ENCODE assay signal across 15 cellular contexts in the genomic region with DNA sequence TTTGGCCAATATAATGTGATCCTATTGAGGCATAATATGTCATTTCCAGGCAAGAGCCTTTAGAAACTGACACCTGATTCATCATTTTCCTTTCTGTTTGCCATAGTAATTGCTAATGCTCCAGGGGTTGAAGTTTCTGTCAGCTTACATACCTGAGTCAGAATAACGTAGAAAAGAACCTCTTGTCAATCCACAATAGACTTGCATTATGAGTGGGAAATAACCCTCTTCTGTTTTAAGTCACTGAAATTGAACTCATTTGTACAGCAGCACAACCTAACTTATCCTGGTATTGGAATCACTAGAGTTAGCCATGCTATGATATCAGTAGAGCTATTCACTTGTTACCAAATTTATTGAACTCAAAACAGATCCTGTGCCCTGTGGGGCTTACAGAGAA.
DNase-seq lines count a peak whose midpoint lies in the region; ATAC-seq and FAIRE-seq lines count a peak whose summit lies in the region.
"Had no signal": no experiment of that assay in that cellular context is flagged by ENCODE, and none has a peak within 500 bp of the region (broad histone marks: within the 10 kb centered on the region; RNA-seq: fewer than 3 reads in every experiment).

No MANE protein-coding gene starts in this region.

- H3K27me3 Mint-ChIP-seq in activated T-helper 17 cell treated with anti-CD3 and anti-CD28 coated beads, Interleukin-2, amount 50 U/mL, for 72 hours, result no peaks in the 10 kb centered on the region
- H3K27me3 Mint-ChIP-seq: stimulated activated naive B cell treated with anti-CD40 and anti-IgM and Interleukin-4, amounts not matched to agents 10 μg/mL and 1 μg/mL and 100 μg/mL, for 72 hours had no signal

- DNase-seq in GM18507 (ENCODE audit: extremely low spot score, insufficient read length, low read depth) (no peak), AG08395 (ENCODE audit: low spot score) (no peak), NCI-H82 treated with DMSO at 0.1 percent for 48 hours (lab: John Stamatoyannopoulos, UW; ENCODE audit: unreplicated experiment) (no peak), NCI-H1092 (lab: John Stamatoyannopoulos, UW) (no peak)
- DNase-seq: activated CD4-positive, alpha-beta T cell treated with anti-CD3 and anti-CD28 coated beads, Interleukin-2, amount 50 U/mL, for 1 hour; C1 segment of cervical spinal cord; cerebellar nuclear complex; mesendoderm; NCI-H2081 treated with DMSO at 0.1 percent for 48 hours; NCI-H774; stimulated activated naive B cell treated with anti-CD40 and anti-IgM and Interleukin-4, amounts not matched to agents 10 μg/mL and 1 μg/mL and 100 μg/mL, for 72 hours had no signal

- peaks cover 17% of the 10 kb centered on the region for H3K4me1 Mint-ChIP-seq in activated T-helper 17 cell treated with anti-CD3 and anti-CD28 coated beads, Interleukin-2, amount 50 U/mL, for 72 hours
- H3K4me1 Mint-ChIP-seq: stimulated activated naive B cell treated with anti-CD40 and anti-IgM and Interleukin-4, amounts not matched to agents 10 μg/mL and 1 μg/mL and 100 μg/mL, for 72 hours had no signal

- ATAC-seq in GM18870 (IDR thresholded peaks at IDR 0.05; ENCODE audit: unreplicated experiment) (peak; percentile 83), HG02678 (IDR thresholded peaks at IDR 0.05; ENCODE audit: unreplicated experiment) (peak; percentile 66), HG03175 (IDR thresholded peaks at IDR 0.05; ENCODE audit: unreplicated experiment) (no peak)
- ATAC-seq in activated T-helper 17 cell treated with anti-CD3 and anti-CD28 coated beads, Interleukin-2, amount 50 U/mL, for 72 hours (replicated peaks), result peak; percentile 89

- H3K27ac Mint-ChIP-seq in activated T-helper 17 cell treated with anti-CD3 and anti-CD28 coated beads, Interleukin-2, amount 50 U/mL, for 72 hours, result peak overlapping the region; percentile 95
- H3K27ac Mint-ChIP-seq: stimulated activated naive B cell treated with anti-CD40 and anti-IgM and Interleukin-4, amounts not matched to agents 10 μg/mL and 1 μg/mL and 100 μg/mL, for 72 hours had no signal

- H3K9me3 Mint-ChIP-seq in activated T-helper 17 cell treated with anti-CD3 and anti-CD28 coated beads, Interleukin-2, amount 50 U/mL, for 72 hours, result no peaks in the 10 kb centered on the region

- peak overlapping the region; percentile 48 for H3K4me3 Mint-ChIP-seq in activated T-helper 17 cell treated with anti-CD3 and anti-CD28 coated beads, Interleukin-2, amount 50 U/mL, for 72 hours
- H3K4me3 Mint-ChIP-seq: stimulated activated naive B cell treated with anti-CD40 and anti-IgM and Interleukin-4, amounts not matched to agents 10 μg/mL and 1 μg/mL and 100 μg/mL, for 72 hours had no signal

- peaks cover 5% of the 10 kb centered on the region for H3K36me3 Mint-ChIP-seq in activated T-helper 17 cell treated with anti-CD3 and anti-CD28 coated beads, Interleukin-2, amount 50 U/mL, for 72 hours (ENCODE audit: low read depth)
- H3K36me3 Mint-ChIP-seq: stimulated activated naive B cell treated with anti-CD40 and anti-IgM and Interleukin-4, amounts not matched to agents 10 μg/mL and 1 μg/mL and 100 μg/mL, for 72 hours had no signal

- peak; percentile 60 for FAIRE-seq in GM18507 (lab: Jason Lieb, UNC)
